In the genomic region with DNA sequence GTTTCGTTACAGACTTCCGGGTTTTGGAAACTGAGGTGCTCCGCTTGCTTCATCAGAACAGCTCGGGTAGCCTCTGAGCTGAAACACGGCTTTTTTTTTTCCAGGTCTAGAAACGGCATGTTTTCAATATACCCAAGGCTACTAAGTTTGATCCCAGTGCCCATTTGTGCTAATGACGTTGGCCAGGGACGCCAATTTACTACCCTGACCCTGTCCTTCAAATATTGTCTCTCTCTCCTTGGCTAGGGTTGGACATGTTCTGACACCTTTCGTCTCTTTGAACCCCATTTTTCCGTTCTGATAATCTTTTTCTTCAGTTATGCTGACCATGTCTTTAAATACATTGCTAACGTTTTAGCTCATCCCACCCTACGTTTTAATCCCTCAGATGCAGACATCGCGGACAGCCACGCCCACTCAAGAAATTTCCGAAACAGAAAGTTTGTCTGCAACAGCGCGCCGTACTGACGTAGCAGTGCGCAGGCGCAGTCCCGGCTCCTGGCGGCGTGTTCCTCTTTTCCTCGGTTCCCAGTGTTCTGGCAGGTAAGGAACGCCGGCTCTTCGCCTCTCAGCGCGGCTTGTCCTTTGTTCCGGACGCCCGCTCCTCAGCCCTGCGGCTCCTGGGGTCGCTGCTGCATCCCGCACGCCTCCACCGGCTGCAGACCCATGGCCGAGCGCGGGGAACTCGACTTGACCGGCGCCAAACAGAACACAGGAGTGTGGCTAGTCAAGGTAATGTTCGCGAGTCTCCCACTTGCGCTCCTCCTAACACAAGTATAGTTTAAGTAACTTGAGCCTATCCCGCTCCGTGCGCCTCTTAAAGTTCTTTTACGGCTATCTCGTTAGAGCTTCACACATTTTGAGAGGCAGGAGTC, we compare ENCODE assay signal across 1 cellular context.
A peak's percentile ranks its signal among the peaks of the same experiment; 100 is the strongest.
TF ChIP-seq lines count a peak whose summit lies in the region.

A gene with protein sequence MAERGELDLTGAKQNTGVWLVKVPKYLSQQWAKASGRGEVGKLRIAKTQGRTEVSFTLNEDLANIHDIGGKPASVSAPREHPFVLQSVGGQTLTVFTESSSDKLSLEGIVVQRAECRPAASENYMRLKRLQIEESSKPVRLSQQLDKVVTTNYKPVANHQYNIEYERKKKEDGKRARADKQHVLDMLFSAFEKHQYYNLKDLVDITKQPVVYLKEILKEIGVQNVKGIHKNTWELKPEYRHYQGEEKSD (plus strand): TSS at position 521 of the 875 bp plus-strand sequence. CDS start 146 bp downstream, at position 667.

TF ChIP-seq in GM12878, 131 proteins besides CTCF, POLR2A, EP300 and RAD21 (continued from another document):
- TF ChIP-seq, protein P1, sequence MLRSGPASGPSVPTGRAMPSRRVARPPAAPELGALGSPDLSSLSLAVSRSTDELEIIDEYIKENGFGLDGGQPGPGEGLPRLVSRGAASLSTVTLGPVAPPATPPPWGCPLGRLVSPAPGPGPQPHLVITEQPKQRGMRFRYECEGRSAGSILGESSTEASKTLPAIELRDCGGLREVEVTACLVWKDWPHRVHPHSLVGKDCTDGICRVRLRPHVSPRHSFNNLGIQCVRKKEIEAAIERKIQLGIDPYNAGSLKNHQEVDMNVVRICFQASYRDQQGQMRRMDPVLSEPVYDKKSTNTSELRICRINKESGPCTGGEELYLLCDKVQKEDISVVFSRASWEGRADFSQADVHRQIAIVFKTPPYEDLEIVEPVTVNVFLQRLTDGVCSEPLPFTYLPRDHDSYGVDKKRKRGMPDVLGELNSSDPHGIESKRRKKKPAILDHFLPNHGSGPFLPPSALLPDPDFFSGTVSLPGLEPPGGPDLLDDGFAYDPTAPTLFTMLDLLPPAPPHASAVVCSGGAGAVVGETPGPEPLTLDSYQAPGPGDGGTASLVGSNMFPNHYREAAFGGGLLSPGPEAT (IDR thresholded peaks at IDR 0.05; ENCODE audit: low read depth), result peak; percentile 72
- TF ChIP-seq NR2C1 (IDR thresholded peaks at IDR 0.05) (no peak), SMAD5 (IDR thresholded peaks at IDR 0.05; ENCODE audit: low read depth) (peak; percentile 89; the same call in 1 of the 2 replicates), CBX5 (IDR thresholded peaks at IDR 0.05; ENCODE audit: low read depth) (no peak), KDM1A (IDR thresholded peaks at IDR 0.05; ENCODE audit: borderline replicate concordance) (no peak), MEF2B (IDR thresholded peaks at IDR 0.05; ENCODE audit: partially characterized antibody, poor library complexity, severe bottlenecking) (peak; percentile 8), HDAC6 (IDR thresholded peaks at IDR 0.05; ENCODE audit: unreplicated experiment) (no peak), TCF12 (IDR thresholded peaks at IDR 0.05; ENCODE audit: low read depth, low read length) (no peak), GABPA (IDR thresholded peaks at IDR 0.05; ENCODE audit: low read depth) (no peak), BHLHE40 (IDR thresholded peaks at IDR 0.05; ENCODE audit: borderline replicate concordance in 1 of 2, low read depth in 2 of 2, low read length in 1 of 2) (peak in 1 of 2 experiments; percentile 20; a peak in 1 of 4 replicates), FOXM1 (IDR thresholded peaks at IDR 0.05; ENCODE audit: low read depth, low read length) (no peak), HDAC2 (IDR thresholded peaks at IDR 0.05) (no peak), KAT2A (conservative IDR thresholded peaks at IDR 0.05; ENCODE audit: control insufficient read depth, low read depth, low read length) (no peak), CBX3 (IDR thresholded peaks at IDR 0.05; ENCODE audit: borderline replicate concordance, low read depth) (no peak), SPI1 (IDR thresholded peaks at IDR 0.05; ENCODE audit: borderline replicate concordance, insufficient read depth, low read depth, low read length) (peak; percentile 86), RELA (IDR thresholded peaks at IDR 0.05; ENCODE audit: borderline replicate concordance, partially characterized antibody) (peak; percentile 45), NRF1 (conservative IDR thresholded peaks at IDR 0.05; ENCODE audit: low read depth, low read length) (peak; percentile 54), STAT3 (IDR thresholded peaks at IDR 0.05; ENCODE audit: low read depth, low read length) (no peak), CHD2 (IDR thresholded peaks at IDR 0.05; ENCODE audit: borderline replicate concordance, low read depth, low read length) (no peak), MEF2A (IDR thresholded peaks at IDR 0.05; ENCODE audit: insufficient read depth, low read depth, low read length) (no peak), HDGF (IDR thresholded peaks at IDR 0.05) (no peak)
- TF ChIP-seq, protein P2, sequence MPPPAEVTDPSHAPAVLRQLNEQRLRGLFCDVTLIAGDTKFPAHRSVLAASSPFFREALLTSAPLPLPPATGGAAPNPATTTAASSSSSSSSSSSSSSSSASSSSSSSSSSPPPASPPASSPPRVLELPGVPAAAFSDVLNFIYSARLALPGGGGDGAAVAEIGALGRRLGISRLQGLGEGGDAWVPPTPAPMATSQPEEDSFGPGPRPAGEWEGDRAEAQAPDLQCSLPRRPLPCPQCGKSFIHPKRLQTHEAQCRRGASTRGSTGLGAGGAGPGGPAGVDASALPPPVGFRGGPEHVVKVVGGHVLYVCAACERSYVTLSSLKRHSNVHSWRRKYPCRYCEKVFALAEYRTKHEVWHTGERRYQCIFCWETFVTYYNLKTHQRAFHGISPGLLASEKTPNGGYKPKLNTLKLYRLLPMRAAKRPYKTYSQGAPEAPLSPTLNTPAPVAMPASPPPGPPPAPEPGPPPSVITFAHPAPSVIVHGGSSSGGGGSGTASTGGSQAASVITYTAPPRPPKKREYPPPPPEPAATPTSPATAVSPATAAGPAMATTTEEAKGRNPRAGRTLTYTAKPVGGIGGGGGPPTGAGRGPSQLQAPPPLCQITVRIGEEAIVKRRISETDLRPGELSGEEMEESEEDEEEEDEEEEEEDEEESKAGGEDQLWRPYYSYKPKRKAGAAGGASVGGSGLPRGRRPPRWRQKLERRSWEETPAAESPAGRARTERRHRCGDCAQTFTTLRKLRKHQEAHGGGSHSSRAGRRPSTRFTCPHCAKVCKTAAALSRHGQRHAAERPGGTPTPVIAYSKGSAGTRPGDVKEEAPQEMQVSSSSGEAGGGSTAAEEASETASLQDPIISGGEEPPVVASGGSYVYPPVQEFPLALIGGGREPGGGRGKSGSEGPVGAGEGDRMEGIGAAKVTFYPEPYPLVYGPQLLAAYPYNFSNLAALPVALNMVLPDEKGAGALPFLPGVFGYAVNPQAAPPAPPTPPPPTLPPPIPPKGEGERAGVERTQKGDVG (CRISPR knock-in tag; IDR thresholded peaks at IDR 0.05), result no peak
- TF ChIP-seq, protein P3, sequence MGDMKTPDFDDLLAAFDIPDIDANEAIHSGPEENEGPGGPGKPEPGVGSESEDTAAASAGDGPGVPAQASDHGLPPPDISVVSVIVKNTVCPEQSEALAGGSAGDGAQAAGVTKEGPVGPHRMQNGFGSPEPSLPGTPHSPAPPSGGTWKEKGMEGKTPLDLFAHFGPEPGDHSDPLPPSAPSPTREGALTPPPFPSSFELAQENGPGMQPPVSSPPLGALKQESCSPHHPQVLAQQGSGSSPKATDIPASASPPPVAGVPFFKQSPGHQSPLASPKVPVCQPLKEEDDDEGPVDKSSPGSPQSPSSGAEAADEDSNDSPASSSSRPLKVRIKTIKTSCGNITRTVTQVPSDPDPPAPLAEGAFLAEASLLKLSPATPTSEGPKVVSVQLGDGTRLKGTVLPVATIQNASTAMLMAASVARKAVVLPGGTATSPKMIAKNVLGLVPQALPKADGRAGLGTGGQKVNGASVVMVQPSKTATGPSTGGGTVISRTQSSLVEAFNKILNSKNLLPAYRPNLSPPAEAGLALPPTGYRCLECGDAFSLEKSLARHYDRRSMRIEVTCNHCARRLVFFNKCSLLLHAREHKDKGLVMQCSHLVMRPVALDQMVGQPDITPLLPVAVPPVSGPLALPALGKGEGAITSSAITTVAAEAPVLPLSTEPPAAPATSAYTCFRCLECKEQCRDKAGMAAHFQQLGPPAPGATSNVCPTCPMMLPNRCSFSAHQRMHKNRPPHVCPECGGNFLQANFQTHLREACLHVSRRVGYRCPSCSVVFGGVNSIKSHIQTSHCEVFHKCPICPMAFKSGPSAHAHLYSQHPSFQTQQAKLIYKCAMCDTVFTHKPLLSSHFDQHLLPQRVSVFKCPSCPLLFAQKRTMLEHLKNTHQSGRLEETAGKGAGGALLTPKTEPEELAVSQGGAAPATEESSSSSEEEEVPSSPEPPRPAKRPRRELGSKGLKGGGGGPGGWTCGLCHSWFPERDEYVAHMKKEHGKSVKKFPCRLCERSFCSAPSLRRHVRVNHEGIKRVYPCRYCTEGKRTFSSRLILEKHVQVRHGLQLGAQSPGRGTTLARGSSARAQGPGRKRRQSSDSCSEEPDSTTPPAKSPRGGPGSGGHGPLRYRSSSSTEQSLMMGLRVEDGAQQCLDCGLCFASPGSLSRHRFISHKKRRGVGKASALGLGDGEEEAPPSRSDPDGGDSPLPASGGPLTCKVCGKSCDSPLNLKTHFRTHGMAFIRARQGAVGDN (IDR thresholded peaks at IDR 0.05), result peak; percentile 86
- TF ChIP-seq, protein P4, sequence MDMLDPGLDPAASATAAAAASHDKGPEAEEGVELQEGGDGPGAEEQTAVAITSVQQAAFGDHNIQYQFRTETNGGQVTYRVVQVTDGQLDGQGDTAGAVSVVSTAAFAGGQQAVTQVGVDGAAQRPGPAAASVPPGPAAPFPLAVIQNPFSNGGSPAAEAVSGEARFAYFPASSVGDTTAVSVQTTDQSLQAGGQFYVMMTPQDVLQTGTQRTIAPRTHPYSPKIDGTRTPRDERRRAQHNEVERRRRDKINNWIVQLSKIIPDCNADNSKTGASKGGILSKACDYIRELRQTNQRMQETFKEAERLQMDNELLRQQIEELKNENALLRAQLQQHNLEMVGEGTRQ (IDR thresholded peaks at IDR 0.05; ENCODE audit: borderline replicate concordance, low read depth, low read length), result no peak
